In genomic region chr20:38997622-38998021, GRCh38 we compare ENCODE assay signal across 10 cellular contexts. TPM values are rescaled to one million over a fixed set of nuclear protein-coding genes. Genes with fewer than 3 reads are reported as not detected.
DNase-seq lines count a peak whose midpoint lies in the region; ATAC-seq, FAIRE-seq and TF ChIP-seq lines count a peak whose summit lies in the region.
"Had no signal": no experiment of that assay in that cellular context is flagged by ENCODE, and none has a peak within 500 bp of the region (broad histone marks: within the 10 kb centered on the region; RNA-seq: fewer than 3 reads in every experiment).

No MANE protein-coding gene starts in this region.

- FAIRE-seq in GM19239 (lab: Jason Lieb, UNC), result peak; percentile 66

- H3K9me3 ChIP-seq in vagina (no peaks in the 10 kb centered on the region), esophagus muscularis mucosa (no peaks in the 10 kb centered on the region), left ventricle myocardium inferior (replicated peaks) (no peaks in the 10 kb centered on the region)
- H3K9me3 ChIP-seq: upper lobe of left lung had no signal

- H3K36me3 ChIP-seq in vagina (peaks cover 0 to 17% of the 10 kb centered on the region in 2 donors), esophagus muscularis mucosa (peaks cover 12 to 98% (median 77%) of the 10 kb centered on the region in 4 donors), left ventricle myocardium inferior (peaks cover 91% of the 10 kb centered on the region)

- H3K4me1 ChIP-seq in vagina, result no peaks in the 10 kb centered on the region
- peaks cover 0 to 4% (median 2%) of the 10 kb centered on the region in 4 donors for H3K4me1 ChIP-seq in esophagus muscularis mucosa
- no peaks in the 10 kb centered on the region for H3K4me1 ChIP-seq in left ventricle myocardium inferior
- H3K4me1 ChIP-seq: upper lobe of left lung had no signal

- DNase-seq in GM19239 (ENCODE audit: insufficient read length, low spot score), result peak; percentile 34
- DNase-seq in activated CD4-positive, alpha-beta T cell treated with anti-CD3 and anti-CD28 coated beads, Interleukin-2, amount 50 U/mL, for 48 hours, result peak; percentile 75 to 84
- peak; percentile 60 to 75 for DNase-seq in stimulated activated CD4-positive, alpha-beta T cell treated with anti-CD3 and anti-CD28 coated beads, Interleukin-2, amount 100 ng/mL, for 24 hours
- DNase-seq in vagina (ENCODE audit: extremely low spot score in 2 of 2), result no peak
- no peak for DNase-seq in esophagus muscularis mucosa (ENCODE audit: extremely low spot score)
- no peak for DNase-seq in left ventricle myocardium inferior
- no peak for DNase-seq in NCI-H1417 treated with DMSO at 0.1 percent for 48 hours (lab: John Stamatoyannopoulos, UW)
- DNase-seq: IMR-90, upper lobe of left lung had no signal

- ATAC-seq in HG03097 (IDR thresholded peaks at IDR 0.05; ENCODE audit: low FRiP score, unreplicated experiment), result peak; percentile 58

- 90% methylated on average over 8 of the region's 8 CpGs for WGBS in esophagus muscularis mucosa

- intact Hi-C loops in vagina (cut with DNase I), result no loop called here
- intact Hi-C loops in esophagus muscularis mucosa (cut with DNase I), result no loop called here
- intact Hi-C loops in left ventricle myocardium inferior (cut with micrococcal nuclease), result no loop called here

- H3K4me3 ChIP-seq in vagina, result no peak overlapping the region
- no peak overlapping the region for H3K4me3 ChIP-seq in esophagus muscularis mucosa
- H3K4me3 ChIP-seq in left ventricle myocardium inferior, result no peak overlapping the region
- H3K4me3 ChIP-seq: upper lobe of left lung had no signal

- H3K27ac ChIP-seq in vagina (no peak overlapping the region), esophagus muscularis mucosa (replicated peaks in 1 of 4) (no peak overlapping the region), left ventricle myocardium inferior (replicated peaks) (no peak overlapping the region)
- H3K27ac ChIP-seq: upper lobe of left lung had no signal

- H3K27me3 ChIP-seq in vagina (no peaks in the 10 kb centered on the region), esophagus muscularis mucosa (no peaks in the 10 kb centered on the region), left ventricle myocardium inferior (ENCODE audit: low read depth) (no peaks in the 10 kb centered on the region)
- H3K27me3 ChIP-seq: upper lobe of left lung had no signal

- TF ChIP-seq EP300 in esophagus muscularis mucosa (IDR thresholded peaks at IDR 0.05), result no peak

- no peak for TF ChIP-seq CTCF in vagina (IDR thresholded peaks at IDR 0.05)
- TF ChIP-seq CTCF in esophagus muscularis mucosa (IDR thresholded peaks at IDR 0.05), result no peak
- TF ChIP-seq CTCF in left ventricle myocardium inferior (IDR thresholded peaks at IDR 0.05; ENCODE audit: borderline replicate concordance), result no peak

- TF ChIP-seq POLR2A in vagina (IDR thresholded peaks at IDR 0.05), result no peak
- TF ChIP-seq POLR2A in esophagus muscularis mucosa (IDR thresholded peaks at IDR 0.05; ENCODE audit: low read depth), result no peak

RNA-seq across cellular contexts. Expression of gene DHX35, which starts 35.5 kb away (rescaled TPM):
- total RNA-seq in vagina, result 13.0 TPM
- 10 to 100 TPM; 19.7 to 31.7 (median 24.5) TPM for total RNA-seq in esophagus muscularis mucosa
- total RNA-seq in left ventricle myocardium inferior, result 15.8 TPM

Comparison
In these comparisons a context has a peak if more than half of its experiments do, and no peak if none do; other contexts are left out.
1. DNase-seq: peak in GM19239 (single experiment), activated CD4-positive, alpha-beta T cell treated with anti-CD3 and anti-CD28 coated beads, Interleukin-2, amount 50 U/mL, for 48 hours (2 of 2) and stimulated activated CD4-positive, alpha-beta T cell treated with anti-CD3 and anti-CD28 coated beads, Interleukin-2, amount 100 ng/mL, for 24 hours (2 of 2); none in vagina (0 of 2), esophagus muscularis mucosa (single experiment), left ventricle myocardium inferior (single experiment) and NCI-H1417 treated with DMSO at 0.1 percent for 48 hours (single experiment).